ENCODE assay signal across 1 cellular context in genomic region chr16:31074073-31074813, GRCh38.
TF ChIP-seq lines count a peak whose summit lies in the region.

ZNF646 (plus strand) TSS chr16:31074422; CDS start chr16:31076325, 1,903 bp downstream.
ZNF668 (minus strand) TSS chr16:31074240; CDS start chr16:31064459, 9,781 bp downstream.

TF ChIP-seq in HEK293, 187 proteins besides CTCF, POLR2A, EP300 and RAD21 (continued from another document):
- TF ChIP-seq ZBTB11 (tag by site-specific recombination; conservative IDR thresholded peaks at IDR 0.05; ENCODE audit: low read depth) = peak; percentile 99
- TF ChIP-seq SP3 (tag by site-specific recombination; IDR thresholded peaks at IDR 0.05) = peak; percentile 90
- no peak for TF ChIP-seq ZNF585B (tag by site-specific recombination; IDR thresholded peaks at IDR 0.05)
- peak; percentile 92 for TF ChIP-seq ZNF660 (tag by site-specific recombination; IDR thresholded peaks at IDR 0.05)
- TF ChIP-seq KLF1 (tag by site-specific recombination; IDR thresholded peaks at IDR 0.05) = peak; percentile 53
- TF ChIP-seq ZBTB44 (tag by site-specific recombination; IDR thresholded peaks at IDR 0.05) = peak; percentile 75
- TF ChIP-seq ZBTB21 (tag by site-specific recombination; IDR thresholded peaks at IDR 0.05) = peak; percentile 82
- TF ChIP-seq ZBTB8A (tag by site-specific recombination; IDR thresholded peaks at IDR 0.05) = peak; percentile 80
- TF ChIP-seq SP7 (tag by site-specific recombination; IDR thresholded peaks at IDR 0.05) = peak; percentile 84
- peak; percentile 93 for TF ChIP-seq SP2 (tag by site-specific recombination; IDR thresholded peaks at IDR 0.05)
- no peak for TF ChIP-seq ZNF426 (tag by site-specific recombination; IDR thresholded peaks at IDR 0.05)
- no peak for TF ChIP-seq SCRT2 (tag by site-specific recombination; IDR thresholded peaks at IDR 0.05)
- peak; percentile 79 for TF ChIP-seq ZNF501 (tag by site-specific recombination; IDR thresholded peaks at IDR 0.05)
- TF ChIP-seq ZNF174 (tag by site-specific recombination; IDR thresholded peaks at IDR 0.05) = no peak
- TF ChIP-seq ZSCAN16 (tag by site-specific recombination; IDR thresholded peaks at IDR 0.05) = 0 out of 2 replicates have a peak, but pooled peaks have one; percentile 40
- TF ChIP-seq KLF9 (tag by site-specific recombination; IDR thresholded peaks at IDR 0.05; ENCODE audit: low read depth) = peak; percentile 87
- TF ChIP-seq ZBTB26 (tag by site-specific recombination; optimal IDR thresholded peaks at IDR 0.05) = peak; percentile 89
- peak; percentile 64; the same call in 1 of the 2 replicates for TF ChIP-seq ZBTB20 (tag by site-specific recombination; IDR thresholded peaks at IDR 0.05)
- TF ChIP-seq ZNF341 (tag by site-specific recombination; IDR thresholded peaks at IDR 0.05; ENCODE audit: low read depth) = no peak; the same call in 1 of the 2 replicates
- TF ChIP-seq ZNF10 (tag by site-specific recombination; IDR thresholded peaks at IDR 0.05) = peak; percentile 10; the same call in 1 of the 2 replicates
- TF ChIP-seq ZNF266 (tag by site-specific recombination; IDR thresholded peaks at IDR 0.05; ENCODE audit: low read depth) = no peak
- peak; percentile 92 for TF ChIP-seq ZNF580 (tag by site-specific recombination; IDR thresholded peaks at IDR 0.05)
- TF ChIP-seq ZNF394 (tag by site-specific recombination; IDR thresholded peaks at IDR 0.05; ENCODE audit: borderline replicate concordance) = peak; percentile 62
- TF ChIP-seq ZEB2 (tag by site-specific recombination; IDR thresholded peaks at IDR 0.05) = 0 out of 2 replicates have a peak, but pooled peaks have one; percentile 54
- no peak for TF ChIP-seq ZNF350 (tag by site-specific recombination; IDR thresholded peaks at IDR 0.05)
- peak; percentile 78; the same call in 1 of the 2 replicates for TF ChIP-seq ZNF391 (tag by site-specific recombination; IDR thresholded peaks at IDR 0.05; ENCODE audit: borderline replicate concordance, low read depth)
- peak; percentile 96 for TF ChIP-seq GLIS2 (tag by site-specific recombination; IDR thresholded peaks at IDR 0.05)
- TF ChIP-seq OSR2 (tag by site-specific recombination; IDR thresholded peaks at IDR 0.05) = no peak
- TF ChIP-seq HOXC10 (CRISPR knock-in tag; IDR thresholded peaks at IDR 0.05) = no peak
- TF ChIP-seq ZBTB7A (tag by site-specific recombination; IDR thresholded peaks at IDR 0.05; ENCODE audit: low read depth) = peak; percentile 17; the same call in 1 of the 2 replicates
- TF ChIP-seq ZSCAN30 (tag by site-specific recombination; IDR thresholded peaks at IDR 0.05) = peak; percentile 91
